In the genomic region with DNA sequence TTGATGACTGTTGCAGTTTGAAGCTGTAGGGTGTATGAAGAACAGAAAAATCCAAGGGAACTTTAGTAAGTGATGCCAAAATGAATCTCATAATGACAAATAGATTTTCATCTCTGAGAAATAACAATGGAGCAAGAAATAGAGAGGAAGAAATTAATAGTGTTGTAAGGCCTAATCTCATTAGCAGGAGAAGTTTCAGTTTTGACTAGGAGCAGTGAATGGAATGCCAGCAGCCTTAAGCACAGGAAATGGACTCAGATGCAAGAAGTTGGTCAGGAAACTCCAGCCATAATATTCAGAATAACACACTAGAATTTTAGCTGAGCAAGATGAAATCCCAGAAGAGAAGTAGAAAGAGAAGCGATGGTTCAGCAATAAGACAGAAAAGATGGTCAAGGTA, we compare ENCODE assay signal across 11 cellular contexts. TPM values are rescaled to one million over a fixed set of nuclear protein-coding genes. Genes with fewer than 3 reads are reported as not detected.
DNase-seq lines count a peak whose midpoint lies in the region; ATAC-seq and TF ChIP-seq lines count a peak whose summit lies in the region.
"Had no signal": no experiment of that assay in that cellular context is flagged by ENCODE, and none has a peak within 500 bp of the region (broad histone marks: within the 10 kb centered on the region; RNA-seq: fewer than 3 reads in every experiment).

No MANE protein-coding gene starts in this region.

- intact Hi-C loops in left ventricle myocardium inferior (cut with micrococcal nuclease), result no loop called here

- peak overlapping the region; percentile 79 for H3K27ac Mint-ChIP-seq in HFFc6
- H3K27ac Mint-ChIP-seq in activated naive CD8-positive, alpha-beta T cell treated with anti-CD3 and anti-CD28 coated beads for 36 hours, result peak overlapping the region; percentile 17
- H3K27ac Mint-ChIP-seq: nephron progenitor cell had no signal

- H3K27ac ChIP-seq in left ventricle myocardium inferior (replicated peaks), result peak overlapping the region; percentile 65
- H3K27ac ChIP-seq: RWPE1 had no signal

- peaks cover 25% of the 10 kb centered on the region for H3K36me3 Mint-ChIP-seq in HFFc6 (ENCODE audit: low read depth)
- H3K36me3 Mint-ChIP-seq in activated naive CD8-positive, alpha-beta T cell treated with anti-CD3 and anti-CD28 coated beads for 36 hours, result peaks cover 48% of the 10 kb centered on the region

- peak overlapping the region; percentile 76 for H3K4me3 Mint-ChIP-seq in HFFc6
- H3K4me3 Mint-ChIP-seq in activated naive CD8-positive, alpha-beta T cell treated with anti-CD3 and anti-CD28 coated beads for 36 hours, result no peak overlapping the region
- H3K4me3 Mint-ChIP-seq: nephron progenitor cell had no signal

- peaks cover 87% of the 10 kb centered on the region for H3K4me1 ChIP-seq in left ventricle myocardium inferior
- H3K4me1 ChIP-seq in skeletal muscle satellite cell (ENCODE audit: control insufficient read depth, insufficient read depth, low read length), result peaks cover 50% of the 10 kb centered on the region

- H3K9me3 ChIP-seq in left ventricle myocardium inferior (replicated peaks) (no peaks in the 10 kb centered on the region), skeletal muscle satellite cell (replicated peaks; ENCODE audit: low read length) (no peaks in the 10 kb centered on the region)

- H3K27me3 ChIP-seq in left ventricle myocardium inferior (ENCODE audit: low read depth) (no peaks in the 10 kb centered on the region), skeletal muscle satellite cell (ENCODE audit: control insufficient read depth, insufficient read depth, low read length) (no peaks in the 10 kb centered on the region)

- peaks cover 70% of the 10 kb centered on the region for H3K4me1 Mint-ChIP-seq in HFFc6 (ENCODE audit: low read depth)
- H3K4me1 Mint-ChIP-seq in activated naive CD8-positive, alpha-beta T cell treated with anti-CD3 and anti-CD28 coated beads for 36 hours, result peaks cover 50% of the 10 kb centered on the region

- peak overlapping the region; percentile 26 for H3K4me3 ChIP-seq in left ventricle myocardium inferior
- no peak overlapping the region for H3K4me3 ChIP-seq in skeletal muscle satellite cell (ENCODE audit: low read length)

- no peaks in the 10 kb centered on the region for H3K9me3 Mint-ChIP-seq in HFFc6
- no peaks in the 10 kb centered on the region for H3K9me3 Mint-ChIP-seq in activated naive CD8-positive, alpha-beta T cell treated with anti-CD3 and anti-CD28 coated beads for 36 hours
- H3K9me3 Mint-ChIP-seq: nephron progenitor cell had no signal

- H3K27me3 Mint-ChIP-seq in HFFc6 (ENCODE audit: insufficient read depth), result no peaks in the 10 kb centered on the region; the same call in none of the 2 replicates
- no peaks in the 10 kb centered on the region for H3K27me3 Mint-ChIP-seq in activated naive CD8-positive, alpha-beta T cell treated with anti-CD3 and anti-CD28 coated beads for 36 hours

- no peaks in the 10 kb centered on the region for H3K36me3 ChIP-seq in left ventricle myocardium inferior
- H3K36me3 ChIP-seq in skeletal muscle satellite cell (ENCODE audit: insufficient read depth, low read length), result peaks cover 6% of the 10 kb centered on the region

- no peak overlapping the region for H3K9ac ChIP-seq in skeletal muscle satellite cell (ENCODE audit: low read depth, low read length)

- TF ChIP-seq CTCF in HFFc6 (IDR thresholded peaks at IDR 0.05) (no peak), left ventricle myocardium inferior (IDR thresholded peaks at IDR 0.05; ENCODE audit: borderline replicate concordance) (no peak)

- no peak for ATAC-seq in GM19397 (IDR thresholded peaks at IDR 0.05; ENCODE audit: unreplicated experiment)

- DNase-seq in HFFc6 (peak; percentile 32), left ventricle myocardium inferior (no peak), NCI-H2171 (lab: John Stamatoyannopoulos, UW) (no peak), T-helper 2 cell (no peak), CD1c-positive myeloid dendritic cell (ENCODE audit: extremely low spot score) (no peak)
- no peak for DNase-seq in activated naive CD8-positive, alpha-beta T cell treated with anti-CD3 and anti-CD28 coated beads for 36 hours
- DNase-seq: GF-D8, nephron progenitor cell had no signal

- H3K4me2 ChIP-seq in skeletal muscle satellite cell (ENCODE audit: low read length), result peak overlapping the region; percentile 26

RNA-seq across cellular contexts. Expression of gene ATXN1, which starts 23.9 kb away (rescaled TPM):
- 10 to 100 TPM; 28.2 to 41.5 (median 30.5) TPM for total RNA-seq in HFFc6 (2021; fragmentation: NEBNext Ultra II Directional; extraction: Animal tissue kit (Norgen Biotek cat#: 25700))
- total RNA-seq in activated naive CD8-positive, alpha-beta T cell treated with anti-CD3 and anti-CD28 coated beads for 36 hours, result 10 to 100 TPM; 27.8 to 32.8 TPM
- 41.5 TPM for total RNA-seq in left ventricle myocardium inferior
- total RNA-seq in skeletal muscle satellite cell (2012; rRNA removed), result 8.1 and 10.9 TPM in 2 replicates
